Comparison of ENCODE assay signal across 30 cellular contexts in the genomic region with DNA sequence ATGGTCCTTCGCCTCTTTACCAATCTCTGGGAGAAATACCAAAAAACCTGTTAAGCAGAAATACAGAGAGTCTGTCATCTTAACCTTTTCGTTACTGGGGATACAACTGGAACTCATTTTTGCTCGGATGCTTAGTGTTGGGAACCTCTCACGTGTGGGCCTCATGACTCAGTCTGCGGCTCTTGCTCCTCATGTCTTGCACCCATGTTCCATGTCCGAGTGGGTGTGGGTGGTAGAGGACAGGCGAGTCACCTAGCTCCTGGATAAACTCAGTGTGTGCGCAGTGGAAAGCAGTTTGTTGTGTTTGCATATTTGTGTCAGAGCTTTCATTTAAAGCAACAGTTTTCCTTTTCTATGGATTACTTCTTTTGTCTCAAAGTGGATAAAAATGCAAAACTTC.
DNase-seq lines count a peak whose midpoint lies in the region; ATAC-seq and TF ChIP-seq lines count a peak whose summit lies in the region.
"Had no signal": no experiment of that assay in that cellular context is flagged by ENCODE, and none has a peak within 500 bp of the region (broad histone marks: within the 10 kb centered on the region; RNA-seq: fewer than 3 reads in every experiment).

No MANE protein-coding gene starts in this region.

- peaks cover 82% of the 10 kb centered on the region for H3K36me3 Mint-ChIP-seq in nephron progenitor cell (ENCODE audit: low read depth)
- peaks cover 90% of the 10 kb centered on the region for H3K36me3 Mint-ChIP-seq in CD8-positive, alpha-beta T cell

- H3K27ac Mint-ChIP-seq in nephron progenitor cell: peak overlapping the region; percentile 52
- no peak overlapping the region for H3K27ac Mint-ChIP-seq in CD8-positive, alpha-beta T cell
- H3K27ac Mint-ChIP-seq: endodermal cell, nephron, T-helper 17 cell had no signal

- POLR2A ChIA-PET in OCI-LY7 (lab: Charles Lee): interaction anchor here (0.6 to 0.7 kb wide), 2 partner anchors 17 to 36 kb away, joined by 3 to 4 read pairs; no protein-coding TSS in a partner anchor
- POLR2A ChIA-PET in CD8-positive, alpha-beta T cell (lab: Charles Lee): no interaction called here

- intact Hi-C loops in OCI-LY7 (cut with micrococcal nuclease; ENCODE audit: unreplicated experiment): no loop called here
- intact Hi-C loops in left cardiac atrium (cut with DNase I): no loop called here
- intact Hi-C loops in CD8-positive, alpha-beta T cell (cut with DNase I, micrococcal nuclease): no loop called here

- CTCF ChIA-PET in OCI-LY7 (lab: Charles Lee; ENCODE audit: unreplicated experiment): no interaction called here
- CTCF ChIA-PET in CD8-positive, alpha-beta T cell (lab: Charles Lee): interaction anchor here (1.3 kb wide), 1 partner anchor 13 kb away, joined by 3 read pairs; no protein-coding TSS in a partner anchor

- H3K27me3 Mint-ChIP-seq in nephron progenitor cell (ENCODE audit: low read depth, poor library complexity): no peaks in the 10 kb centered on the region
- H3K27me3 Mint-ChIP-seq in CD8-positive, alpha-beta T cell (ENCODE audit: low read depth): no peaks in the 10 kb centered on the region
- H3K27me3 Mint-ChIP-seq: T-helper 17 cell had no signal

- H4K20me1 ChIP-seq in Karpas-422 (ENCODE audit: insufficient read depth, low read depth, low read length): no peaks in the 10 kb centered on the region
- H4K20me1 ChIP-seq in OCI-LY7 (ENCODE audit: insufficient read depth, low read length): no peaks in the 10 kb centered on the region

- peak; percentile 29 for DNase-seq in ELR (ENCODE audit: low read depth)
- DNase-seq in Karpas-422: no peak
- DNase-seq in nephron progenitor cell: no peak
- DNase-seq in GDM1 (lab: John Stamatoyannopoulos, UW): no peak
- DNase-seq in OCI-LY7 (ENCODE audit: low spot score): no peak
- no peak for DNase-seq in left cardiac atrium
- no peak for DNase-seq in CD8-positive, alpha-beta T cell
- DNase-seq: activated CD4-positive, alpha-beta T cell treated with anti-CD3 and anti-CD28 coated beads for 1 hour; activated effector memory CD4-positive, alpha-beta T cell treated with Interleukin-2 at 50 U/mL for 16 hours; cerebellar nuclear complex; dermis blood vessel endothelial cell; endodermal cell; GOT3; KG1; NCI-H1436; NCI-H2107; NCI-H748 treated with DMSO at 0.1 percent for 48 hours; Right ventricle myocardium superior; stimulated activated naive CD4-positive, alpha-beta T cell; T-helper 17 cell; upper lobe of left lung had no signal

- H3K36me3 ChIP-seq in Karpas-422 (ENCODE audit: insufficient read depth, low read length): peaks cover 10% of the 10 kb centered on the region; the same call in 1 of the 2 replicates
- peaks cover 52% of the 10 kb centered on the region for H3K36me3 ChIP-seq in OCI-LY7 (ENCODE audit: insufficient read depth, low read length)
- peaks cover 27% of the 10 kb centered on the region for H3K36me3 ChIP-seq in CD8-positive, alpha-beta T cell (ENCODE audit: insufficient read depth, low read length)

- TF ChIP-seq CTCF in nephron progenitor cell (IDR thresholded peaks at IDR 0.05): no peak
- TF ChIP-seq CTCF in OCI-LY7 (conservative IDR thresholded peaks at IDR 0.05; ENCODE audit: low read length): no peak
- TF ChIP-seq CTCF in CD8-positive, alpha-beta T cell (IDR thresholded peaks at IDR 0.05): no peak

- H3K79me2 ChIP-seq in Karpas-422 (ENCODE audit: low read length) (peaks cover 22% of the 10 kb centered on the region), OCI-LY7 (ENCODE audit: insufficient read depth, low read depth, low read length) (no peaks in the 10 kb centered on the region)

- H2AFZ ChIP-seq in Karpas-422 (ENCODE audit: low read length) (no peak overlapping the region), OCI-LY7 (ENCODE audit: low read length) (no peak overlapping the region)
- H2AFZ ChIP-seq: parathyroid adenoma had no signal

- H3K9me2 ChIP-seq in Karpas-422 (replicated peaks; ENCODE audit: insufficient read depth, low read length) (no peaks in the 10 kb centered on the region), OCI-LY7 (ENCODE audit: insufficient read depth, low read length) (no peaks in the 10 kb centered on the region)

- peaks cover 52% of the 10 kb centered on the region for H3K4me1 ChIP-seq in Karpas-422 (ENCODE audit: low read length)
- peaks cover 13% of the 10 kb centered on the region for H3K4me1 ChIP-seq in OCI-LY7 (ENCODE audit: insufficient read depth, low read length, poor library complexity, severe bottlenecking)
- no peaks in the 10 kb centered on the region for H3K4me1 ChIP-seq in CD8-positive, alpha-beta T cell (ENCODE audit: insufficient read depth, low read length)
- H3K4me1 ChIP-seq: parathyroid adenoma had no signal

- peak; percentile 41 for ATAC-seq in esophagus mucosa
- no peak for ATAC-seq in left cardiac atrium
- ATAC-seq in CD8-positive, alpha-beta T cell: no peak
- ATAC-seq: left lobe of liver, Panc1, SK-N-SH treated with all-trans-retinoic acid at 6 μM for 48 hours, T-helper 17 cell had no signal

- H3K9ac ChIP-seq in Karpas-422 (ENCODE audit: low read length): no peak overlapping the region
- H3K9ac ChIP-seq: BLaER1 treated with 17β-estradiol and CSF1 and Interleukin-3, amounts not matched to agents 10 nM and 100 nM; parathyroid adenoma had no signal

- BruUV-seq in OCI-LY7 (replicated peaks; lab: Mats Ljungman, UMichigan): no TSS peak

- H3K9me3 Mint-ChIP-seq in nephron progenitor cell: peaks cover 8% of the 10 kb centered on the region
- H3K9me3 Mint-ChIP-seq in CD8-positive, alpha-beta T cell: no peaks in the 10 kb centered on the region
- H3K9me3 Mint-ChIP-seq: nephron had no signal

- H3K4me3 Mint-ChIP-seq in nephron progenitor cell: no peak overlapping the region
- H3K4me3 Mint-ChIP-seq in CD8-positive, alpha-beta T cell: no peak overlapping the region
- H3K4me3 Mint-ChIP-seq: endodermal cell, nephron, T-helper 17 cell had no signal

- H3K4me3 ChIP-seq in Karpas-422 (ENCODE audit: low read length) (no peak overlapping the region), OCI-LY7 (ENCODE audit: low read depth, low read length, poor library complexity, severe bottlenecking) (no peak overlapping the region)
- no peak overlapping the region for H3K4me3 ChIP-seq in CD8-positive, alpha-beta T cell (ENCODE audit: low read depth, low read length)
- H3K4me3 ChIP-seq: BLaER1 treated with 17β-estradiol and CSF1 and Interleukin-3, amounts not matched to agents 10 nM and 100 nM; esophagus muscularis mucosa; smooth muscle cell; upper lobe of left lung had no signal

- H3K27ac ChIP-seq in Karpas-422 (ENCODE audit: low read length) (peak overlapping the region; percentile 98; the same call in 1 of the 2 replicates), OCI-LY7 (ENCODE audit: low read depth, low read length, poor library complexity, severe bottlenecking) (no peak overlapping the region)
- H3K27ac ChIP-seq in CD8-positive, alpha-beta T cell (ENCODE audit: low read depth, low read length): no peak overlapping the region
- H3K27ac ChIP-seq: BLaER1 treated with 17β-estradiol and CSF1 and Interleukin-3, amounts not matched to agents 10 nM and 100 nM; esophagus muscularis mucosa; parathyroid adenoma; upper lobe of left lung had no signal

- no peaks in the 10 kb centered on the region for H3K27me3 ChIP-seq in Karpas-422 (ENCODE audit: low read length)
- no peaks in the 10 kb centered on the region for H3K27me3 ChIP-seq in CD8-positive, alpha-beta T cell (ENCODE audit: insufficient read depth, low read length)
- H3K27me3 ChIP-seq: BLaER1 treated with 17β-estradiol and CSF1 and Interleukin-3, amounts not matched to agents 10 nM and 100 nM; esophagus muscularis mucosa; upper lobe of left lung had no signal

- H3K9me3 ChIP-seq in Karpas-422 (ENCODE audit: low read length) (no peaks in the 10 kb centered on the region), OCI-LY7 (ENCODE audit: low read length) (no peaks in the 10 kb centered on the region)
- no peaks in the 10 kb centered on the region for H3K9me3 ChIP-seq in CD8-positive, alpha-beta T cell (ENCODE audit: low read length)
- H3K9me3 ChIP-seq: BLaER1 treated with 17β-estradiol and CSF1 and Interleukin-3, amounts not matched to agents 10 nM and 100 nM; esophagus muscularis mucosa; upper lobe of left lung had no signal

- H3K4me1 Mint-ChIP-seq in nephron progenitor cell: peaks cover 17% of the 10 kb centered on the region
- peaks cover 4% of the 10 kb centered on the region for H3K4me1 Mint-ChIP-seq in CD8-positive, alpha-beta T cell (ENCODE audit: low read depth)
- H3K4me1 Mint-ChIP-seq: endodermal cell had no signal

- H3K4me2 ChIP-seq in Karpas-422 (ENCODE audit: low read depth, low read length, poor library complexity, severe bottlenecking) (no peak overlapping the region), OCI-LY7 (ENCODE audit: low read length) (no peak overlapping the region)
- H3K4me2 ChIP-seq: smooth muscle cell had no signal
